Comparison of ENCODE assay signal across 8 cellular contexts in genomic region chr4:6200011-6200921, GRCh38. TPM values are rescaled to one million over a fixed set of nuclear protein-coding genes. Genes with fewer than 3 reads are reported as not detected.
DNase-seq lines count a peak whose midpoint lies in the region; ATAC-seq and TF ChIP-seq lines count a peak whose summit lies in the region.

TSS of gene JAKMIP1 (minus strand) at chr4:6200549. CDS start at chr4:6112850, 87,699 bp downstream.

- H3K4me3 ChIP-seq in fibroblast of villous mesenchyme (ENCODE audit: low read depth, low read length): peak within 1 kb of the TSS; percentile 40
- peak within 1 kb of the TSS; percentile 51 for H3K4me3 ChIP-seq in suprapubic skin

- ATAC-seq in GM18511 (IDR thresholded peaks at IDR 0.05; ENCODE audit: unreplicated experiment): peak; percentile 84
- peak; percentile 71 for ATAC-seq in HG03025 (IDR thresholded peaks at IDR 0.05; ENCODE audit: low FRiP score, unreplicated experiment)

- TF ChIP-seq CTCF in fibroblast of villous mesenchyme (IDR thresholded peaks at IDR 0.05; ENCODE audit: insufficient read depth, low read depth, low read length) (no peak), suprapubic skin (IDR thresholded peaks at IDR 0.05) (no peak)

- TF ChIP-seq EP300 in suprapubic skin (IDR thresholded peaks at IDR 0.05): no peak

- WGBS in suprapubic skin: 4% methylated on average over 30 of the region's 107 CpGs

- H3K27me3 ChIP-seq in suprapubic skin: peaks cover 74% of the 10 kb centered on the region

- peaks cover 21% of the 10 kb centered on the region for H3K4me1 ChIP-seq in suprapubic skin

- no peaks in the 10 kb centered on the region for H3K9me3 ChIP-seq in suprapubic skin

- DNase-seq in A172 (ENCODE audit: low spot score): peak; percentile 39
- DNase-seq in NCI-H460 (ENCODE audit: extremely low read depth, low read depth): peak; percentile 33
- DNase-seq in activated T-helper 1 cell treated with anti-CD3 and anti-CD28 coated beads, Interleukin-2, amount 50 U/mL, for 16 hours (ENCODE audit: low read depth in 1 of 2, low spot score in 1 of 2): peak; percentile 72 to 83
- peak; percentile 57 for DNase-seq in fibroblast of villous mesenchyme (ENCODE audit: low read depth)
- DNase-seq in occipital lobe (lab: John Stamatoyannopoulos, UW): peak; percentile 90
- DNase-seq in suprapubic skin (ENCODE audit: low spot score in 2 of 2): no peak

- H3K36me3 ChIP-seq in suprapubic skin: no peaks in the 10 kb centered on the region

- TF ChIP-seq POLR2A in suprapubic skin (IDR thresholded peaks at IDR 0.05): no peak

- no peak within 1 kb of the TSS for H3K27ac ChIP-seq in suprapubic skin

RNA-seq across cellular contexts. Expression of gene JAKMIP1, which starts in this region (rescaled TPM):
- total RNA-seq in A172 (2014; rRNA removed; shearing (Covaris generic)): 0.22 and 0.28 TPM in 2 replicates
- 0.05 and 0.20 TPM in 2 replicates for total RNA-seq in NCI-H460 (2014; rRNA removed; shearing (Covaris generic))
- 0.50 and 1.1 TPM in 2 replicates for polyA plus RNA-seq in NCI-H460 (2014; cell fraction: nucleus; rRNA removed)
- total RNA-seq in fibroblast of villous mesenchyme (not detected in 2 replicates), occipital lobe (44.5 TPM), suprapubic skin (under 1 TPM in 1 of 4 donors, not detected in 3; 0.24 TPM)

Comparison
In these comparisons a context has a peak if more than half of its experiments do, and no peak if none do; other contexts are left out.
1. RNA of gene JAKMIP1 (total RNA-seq): 44.5 TPM in occipital lobe (single experiment); 0.22 to 0.28 TPM in A172, 0.05 to 0.20 TPM in NCI-H460, not detected in fibroblast of villous mesenchyme and 0.24 TPM in suprapubic skin; every median in the first group is over 10 times any median in the second.
2. Peak in DNase-seq in A172; RNA of the gene not detected or under 1 TPM.
3. Peak in DNase-seq and H3K4me3 ChIP-seq in fibroblast of villous mesenchyme; RNA of the gene not detected or under 1 TPM.
4. DNase-seq: peak in NCI-H460 (single experiment), activated T-helper 1 cell treated with anti-CD3 and anti-CD28 coated beads, Interleukin-2, amount 50 U/mL, for 16 hours (2 of 2) and occipital lobe (single experiment); none in suprapubic skin (0 of 2).